Comparison of ENCODE assay signal across 7 cellular contexts in genomic region chrX:115888041-115888440, GRCh38.
DNase-seq lines count a peak whose midpoint lies in the region; ATAC-seq and TF ChIP-seq lines count a peak whose summit lies in the region.
"Not testable (repeated sequence)": the region's sequence is repeated elsewhere in the genome, so short reads cannot be mapped to it uniquely, and the experiment has no call there.

No MANE protein-coding gene starts in this region.

- not testable (repeated sequence) for ATAC-seq in naive thymus-derived CD4-positive, alpha-beta T cell

- H3K9me3 Mint-ChIP-seq in immature natural killer cell, result peaks cover 0 to 15% (median 7%) of the 10 kb centered on the region in 6 donors
- not testable (repeated sequence) for H3K9me3 Mint-ChIP-seq in naive thymus-derived CD4-positive, alpha-beta T cell

- not testable (repeated sequence) for TF ChIP-seq POLR2A in adrenal gland (IDR thresholded peaks at IDR 0.05); spleen (IDR thresholded peaks at IDR 0.05)

- H3K4me1 ChIP-seq in adrenal gland (replicated peaks in 1 of 2); colonic mucosa; naive thymus-derived CD4-positive, alpha-beta T cell (ENCODE audit: control insufficient read depth in 2 of 2, insufficient read depth in 2 of 2, low read length in 2 of 2); spleen: not testable (repeated sequence)

- peak overlapping the region in 4 of 5 donors; percentile 47 to 98 (median 81) for H3K4me3 Mint-ChIP-seq in immature natural killer cell
- peak overlapping the region in 2 of 10 donors; percentile 93 to 95 for H3K4me3 Mint-ChIP-seq in naive thymus-derived CD4-positive, alpha-beta T cell

- H3K36me3 ChIP-seq in adrenal gland (replicated peaks in 1 of 2); colonic mucosa; naive thymus-derived CD4-positive, alpha-beta T cell (ENCODE audit: control insufficient read depth in 2 of 3, insufficient read depth in 3 of 3, low read length in 3 of 3); spleen: not testable (repeated sequence)

- H3K27ac Mint-ChIP-seq in immature natural killer cell, result peak overlapping the region in 2 of 6 donors; percentile 70 to 92
- H3K27ac Mint-ChIP-seq in naive thymus-derived CD4-positive, alpha-beta T cell, result peak overlapping the region in 2 of 9 donors; percentile 65 to 84

- intact Hi-C loops in adrenal gland (cut with DNase I); colonic mucosa (cut with DNase I); naive thymus-derived CD4-positive, alpha-beta T cell (cut with micrococcal nuclease); spleen (cut with DNase I; ENCODE audit: low total_unique reads): not testable (repeated sequence)

- not testable (repeated sequence) for H3K27me3 ChIP-seq in HL-60 (ENCODE audit: insufficient read depth, poor library complexity, severe bottlenecking); adrenal gland; colonic mucosa; naive thymus-derived CD4-positive, alpha-beta T cell (ENCODE audit: control insufficient read depth in 2 of 2, insufficient read depth in 2 of 2, low read length in 2 of 2); spleen (replicated peaks in 1 of 7)

- H3K9me3 ChIP-seq in adrenal gland (replicated peaks in 1 of 3); colonic mucosa; naive thymus-derived CD4-positive, alpha-beta T cell (ENCODE audit: control insufficient read depth in 2 of 3, low read length in 3 of 3): not testable (repeated sequence)
- peaks cover 0 to 16% (median 0%) of the 10 kb centered on the region in 8 donors for H3K9me3 ChIP-seq in spleen

- POLR2A ChIA-PET in naive thymus-derived CD4-positive, alpha-beta T cell (lab: Charles Lee), result not testable (repeated sequence)

- not testable (repeated sequence) for H3K27me3 Mint-ChIP-seq in immature natural killer cell (ENCODE audit: low read depth in 3 of 3); naive thymus-derived CD4-positive, alpha-beta T cell

- not testable (repeated sequence) for H3K4me3 ChIP-seq in HL-60 (replicated peaks; ENCODE audit: insufficient read depth, low read length); naive thymus-derived CD4-positive, alpha-beta T cell (ENCODE audit: low read length)
- H3K4me3 ChIP-seq in adrenal gland, result peak overlapping the region in 1 of 4 donors; percentile 17
- peak overlapping the region; percentile 34 for H3K4me3 ChIP-seq in colonic mucosa
- H3K4me3 ChIP-seq in spleen, result peak overlapping the region in 4 of 8 donors; percentile 17 to 46 (median 30)

- CTCF ChIA-PET in naive thymus-derived CD4-positive, alpha-beta T cell (lab: Charles Lee), result not testable (repeated sequence)

- not testable (repeated sequence) for H3K4me1 Mint-ChIP-seq in immature natural killer cell
- H3K4me1 Mint-ChIP-seq in naive thymus-derived CD4-positive, alpha-beta T cell, result peaks cover 0 to 13% (median 0%) of the 10 kb centered on the region in 7 donors

- not testable (repeated sequence) for H3K9ac ChIP-seq in colonic mucosa (ENCODE audit: low read depth in 2 of 2, low read length in 2 of 2)

- TF ChIP-seq CTCF in HL-60 (IDR thresholded peaks at IDR 0.05; ENCODE audit: insufficient read depth, low read length); adrenal gland (IDR thresholded peaks at IDR 0.05); colonic mucosa (IDR thresholded peaks at IDR 0.05): not testable (repeated sequence)
- peak in 2 of 11 experiments; percentile 21 to 41 for TF ChIP-seq CTCF in spleen (IDR thresholded peaks at IDR 0.05 in 8 of 11, conservative IDR thresholded peaks at IDR 0.05 in 3 of 11)

- H3K27ac ChIP-seq in HL-60 (replicated peaks), result peak overlapping the region; percentile 93
- H3K27ac ChIP-seq in adrenal gland, result peak overlapping the region in 2 of 5 donors; percentile 71 to 90
- peak overlapping the region; percentile 67 for H3K27ac ChIP-seq in colonic mucosa
- H3K27ac ChIP-seq in naive thymus-derived CD4-positive, alpha-beta T cell (ENCODE audit: low read depth, low read length), result not testable (repeated sequence)
- H3K27ac ChIP-seq in spleen, result peak overlapping the region in 4 of 8 donors; percentile 66 to 85 (median 78)

- WGBS in adrenal gland, 4 donors, result 43 to 95% methylated on average over 11 to 12 of the region's 29 CpGs; no CpG with 5 or more reads in 2 of the 4 donors
- 51 to 95% (median 77%) methylated on average over 11 to 16 of the region's 29 CpGs; no CpG with 5 or more reads in 1 of the 5 donors for WGBS in spleen, 5 donors

- not testable (repeated sequence) for H3K36me3 Mint-ChIP-seq in immature natural killer cell; naive thymus-derived CD4-positive, alpha-beta T cell

- DNase-seq in HL-60 (ENCODE audit: low read depth in 1 of 2, low spot score in 1 of 2) (peak in 1 of 2 experiments; percentile 79), adrenal gland (peak in 4 of 7 donors; percentile 62 to 84 (median 69)), immature natural killer cell (peak; percentile 78 to 95 (median 86)), spleen (peak; percentile 94)
- DNase-seq in activated CD4-positive, CD25-positive, alpha-beta regulatory T cell treated with anti-CD3 and anti-CD28 coated beads, Interleukin-2, amount 50 U/mL, for 72 hours, result peak; percentile 31
- DNase-seq in colonic mucosa, result not testable (repeated sequence)
- DNase-seq in naive thymus-derived CD4-positive, alpha-beta T cell, result peak in 6 of 9 donors; percentile 13 to 88 (median 66)
